Comparison of ENCODE assay signal across 17 cellular contexts in genomic region chr5:14607089-14607488, GRCh38.
"Had no signal": no experiment of that assay in that cellular context is flagged by ENCODE, and none has a peak within 500 bp of the region (broad histone marks: within the 10 kb centered on the region; RNA-seq: fewer than 3 reads in every experiment).

No MANE protein-coding gene starts in this region.

- H3K9me3 ChIP-seq: esophagus squamous epithelium, gastroesophageal sphincter, left lung, lower lobe of right lung, psoas muscle, right lobe of liver, tibial artery had no signal

- H3K9me3 Mint-ChIP-seq: memory B cell; stimulated activated memory B cell treated with anti-CD40 and anti-IgM and Interleukin-4, amounts not matched to agents 10 μg/mL and 1 μg/mL and 100 μg/mL, for 72 hours; stimulated activated naive CD8-positive, alpha-beta T cell treated with anti-CD3 and anti-CD28 coated beads, Interleukin-15, Interleukin-2, amounts not matched to agents 100 ng/mL and 50 ng/mL, for 24 hours had no signal

- H3K4me1 ChIP-seq: esophagus squamous epithelium, gastroesophageal sphincter, lower lobe of right lung, psoas muscle, right lobe of liver, tibial artery had no signal

- H3K27ac Mint-ChIP-seq: memory B cell; mesothelial cell of epicardium; nephron progenitor cell; stimulated activated memory B cell treated with anti-CD40 and anti-IgM and Interleukin-4, amounts not matched to agents 10 μg/mL and 1 μg/mL and 100 μg/mL, for 72 hours; stimulated activated naive CD8-positive, alpha-beta T cell treated with anti-CD3 and anti-CD28 coated beads, Interleukin-15, Interleukin-2, amounts not matched to agents 100 ng/mL and 50 ng/mL, for 24 hours had no signal

- H3K4me3 ChIP-seq: esophagus squamous epithelium, gastroesophageal sphincter, left lung, lower lobe of right lung, psoas muscle, right lobe of liver, tibial artery had no signal

- H3K27me3 Mint-ChIP-seq: stimulated activated memory B cell treated with anti-CD40 and anti-IgM and Interleukin-4, amounts not matched to agents 10 μg/mL and 1 μg/mL and 100 μg/mL, for 72 hours; stimulated activated naive CD8-positive, alpha-beta T cell treated with anti-CD3 and anti-CD28 coated beads, Interleukin-15, Interleukin-2, amounts not matched to agents 100 ng/mL and 50 ng/mL, for 24 hours had no signal

- H3K36me3 ChIP-seq: gastroesophageal sphincter, right lobe of liver had no signal

- H3K36me3 Mint-ChIP-seq: stimulated activated memory B cell treated with anti-CD40 and anti-IgM and Interleukin-4, amounts not matched to agents 10 μg/mL and 1 μg/mL and 100 μg/mL, for 72 hours had no signal

- ATAC-seq: gastroesophageal sphincter; left lung; lower lobe of right lung; psoas muscle; right lobe of liver; stimulated activated memory B cell treated with anti-CD40 and anti-IgM and Interleukin-4, amounts not matched to agents 10 μg/mL and 1 μg/mL and 100 μg/mL, for 72 hours had no signal

- H3K4me3 Mint-ChIP-seq: memory B cell; mesothelial cell of epicardium; nephron progenitor cell; stimulated activated memory B cell treated with anti-CD40 and anti-IgM and Interleukin-4, amounts not matched to agents 10 μg/mL and 1 μg/mL and 100 μg/mL, for 72 hours; stimulated activated naive CD8-positive, alpha-beta T cell treated with anti-CD3 and anti-CD28 coated beads, Interleukin-15, Interleukin-2, amounts not matched to agents 100 ng/mL and 50 ng/mL, for 24 hours had no signal

- H3K4me1 Mint-ChIP-seq: memory B cell; stimulated activated memory B cell treated with anti-CD40 and anti-IgM and Interleukin-4, amounts not matched to agents 10 μg/mL and 1 μg/mL and 100 μg/mL, for 72 hours had no signal

- DNase-seq: esophagus squamous epithelium; foreskin fibroblast; glutamatergic neuron; islet precursor cell; left lung; lower lobe of right lung; nephron progenitor cell; psoas muscle; retina; right lobe of liver; stimulated activated CD4-positive, alpha-beta T cell treated with anti-CD3 and anti-CD28 coated beads, Interleukin-4, amount 100 ng/mL, for 1 hour; tibial artery had no signal
